In genomic region chr3:9036327-9037112, GRCh38 we compare ENCODE assay signal across 14 cellular contexts.
DNase-seq lines count a peak whose midpoint lies in the region; ATAC-seq and TF ChIP-seq lines count a peak whose summit lies in the region.
"Had no signal": no experiment of that assay in that cellular context is flagged by ENCODE, and none has a peak within 500 bp of the region (broad histone marks: within the 10 kb centered on the region; RNA-seq: fewer than 3 reads in every experiment).

No MANE protein-coding gene starts in this region.

- no peak overlapping the region for H3K27ac ChIP-seq in psoas muscle
- H3K27ac ChIP-seq: SJSA1 had no signal

- no peaks in the 10 kb centered on the region for H3K36me3 Mint-ChIP-seq in activated CD4-positive, alpha-beta memory T cell treated with anti-CD3 and anti-CD28 coated beads for 36 hours
- H3K36me3 Mint-ChIP-seq: CD14-positive monocyte; naive thymus-derived CD8-positive, alpha-beta T cell had no signal

- ATAC-seq in psoas muscle (peak; percentile 30 to 88 (median 85)), GM18873 (IDR thresholded peaks at IDR 0.05; ENCODE audit: low FRiP score, unreplicated experiment) (no peak)
- ATAC-seq: naive thymus-derived CD8-positive, alpha-beta T cell had no signal

- no peak overlapping the region for H3K27ac Mint-ChIP-seq in activated CD4-positive, alpha-beta memory T cell treated with anti-CD3 and anti-CD28 coated beads for 36 hours
- H3K27ac Mint-ChIP-seq: activated CD4-positive, alpha-beta memory T cell treated with anti-CD3 and anti-CD28 coated beads, Interleukin-2, amount 10 ng/mL, durations not matched to agents 7 days and 5 days; naive thymus-derived CD8-positive, alpha-beta T cell had no signal

- no peaks in the 10 kb centered on the region for H3K9me3 ChIP-seq in BE2C
- no peaks in the 10 kb centered on the region for H3K9me3 ChIP-seq in psoas muscle
- H3K9me3 ChIP-seq: SJSA1 had no signal

- peak; percentile 8 for DNase-seq in BE2C
- peak; percentile 88 for DNase-seq in RPMI7951 (ENCODE audit: low read depth)
- peak; percentile 86 for DNase-seq in fibroblast of villous mesenchyme (ENCODE audit: low read depth)
- DNase-seq in psoas muscle = peak; percentile 81 to 89
- DNase-seq in activated CD4-positive, alpha-beta T cell treated with anti-CD3 and anti-CD28 coated beads, Interleukin-2, amount 50 U/mL, for 1 hour = no peak
- DNase-seq in effector CD4-positive, alpha-beta T cell = no peak
- no peak for DNase-seq in activated CD4-positive, alpha-beta memory T cell treated with anti-CD3 and anti-CD28 coated beads for 36 hours
- DNase-seq: activated CD4-positive, alpha-beta memory T cell treated with anti-CD3 and anti-CD28 coated beads, Interleukin-2, amount 10 ng/mL, durations not matched to agents 7 days and 5 days; naive thymus-derived CD8-positive, alpha-beta T cell; NCI-H2081; stimulated activated CD4-positive, alpha-beta T cell treated with anti-CD3 and anti-CD28 coated beads, Interleukin-4, amount 100 ng/mL, for 4 hours had no signal

- H3K27me3 Mint-ChIP-seq in activated CD4-positive, alpha-beta memory T cell treated with anti-CD3 and anti-CD28 coated beads for 36 hours = no peaks in the 10 kb centered on the region
- H3K27me3 Mint-ChIP-seq: activated CD4-positive, alpha-beta memory T cell treated with anti-CD3 and anti-CD28 coated beads, Interleukin-2, amount 10 ng/mL, durations not matched to agents 7 days and 5 days had no signal

- POLR2A ChIA-PET in activated CD4-positive, alpha-beta memory T cell treated with anti-CD3 and anti-CD28 coated beads for 36 hours (lab: Charles Lee) = no interaction called here

- WGBS in psoas muscle, 3 donors = 35 to 39% (median 38%) methylated on average over 9 of the region's 9 CpGs

- CTCF ChIA-PET in activated CD4-positive, alpha-beta memory T cell treated with anti-CD3 and anti-CD28 coated beads for 36 hours (lab: Charles Lee) = no interaction called here

- H3K4me1 Mint-ChIP-seq in activated CD4-positive, alpha-beta memory T cell treated with anti-CD3 and anti-CD28 coated beads for 36 hours (ENCODE audit: low read depth) = no peaks in the 10 kb centered on the region
- H3K4me1 Mint-ChIP-seq: activated CD4-positive, alpha-beta memory T cell treated with anti-CD3 and anti-CD28 coated beads, Interleukin-2, amount 10 ng/mL, durations not matched to agents 7 days and 5 days; naive thymus-derived CD8-positive, alpha-beta T cell had no signal

- TF ChIP-seq CTCF in BE2C (IDR thresholded peaks at IDR 0.05; ENCODE audit: low read depth, low read length) = no peak
- TF ChIP-seq CTCF in fibroblast of villous mesenchyme (IDR thresholded peaks at IDR 0.05; ENCODE audit: insufficient read depth, low read depth, low read length) = no peak
- TF ChIP-seq CTCF in psoas muscle (IDR thresholded peaks at IDR 0.05) = no peak

- H3K9me3 Mint-ChIP-seq in activated CD4-positive, alpha-beta memory T cell treated with anti-CD3 and anti-CD28 coated beads for 36 hours = no peaks in the 10 kb centered on the region
- H3K9me3 Mint-ChIP-seq: activated CD4-positive, alpha-beta memory T cell treated with anti-CD3 and anti-CD28 coated beads, Interleukin-2, amount 10 ng/mL, durations not matched to agents 7 days and 5 days; CD14-positive monocyte had no signal

- H3K4me1 ChIP-seq in BE2C = no peaks in the 10 kb centered on the region; the same call in 1 of the 2 replicates
- H3K4me1 ChIP-seq in psoas muscle = peaks cover 11% of the 10 kb centered on the region

- H3K4me3 ChIP-seq in BE2C (ENCODE audit: low read depth, low read length) = no peak overlapping the region
- H3K4me3 ChIP-seq in fibroblast of villous mesenchyme (ENCODE audit: low read depth, low read length) = no peak overlapping the region
- no peak overlapping the region for H3K4me3 ChIP-seq in psoas muscle
- H3K4me3 ChIP-seq: SJSA1 had no signal

- H3K36me3 ChIP-seq in BE2C = no peaks in the 10 kb centered on the region
- H3K36me3 ChIP-seq in psoas muscle (ENCODE audit: insufficient read depth in 1 of 2, low read depth in 1 of 2) = no peaks in the 10 kb centered on the region
- H3K36me3 ChIP-seq: SJSA1 had no signal

- intact Hi-C loops in psoas muscle (cut with DNase I) = no loop called here
- intact Hi-C loops in activated CD4-positive, alpha-beta memory T cell treated with anti-CD3 and anti-CD28 coated beads for 36 hours (cut with micrococcal nuclease) = no loop called here

- no peak overlapping the region for H3K4me3 Mint-ChIP-seq in activated CD4-positive, alpha-beta memory T cell treated with anti-CD3 and anti-CD28 coated beads for 36 hours
- H3K4me3 Mint-ChIP-seq: activated CD4-positive, alpha-beta memory T cell treated with anti-CD3 and anti-CD28 coated beads, Interleukin-2, amount 10 ng/mL, durations not matched to agents 7 days and 5 days; naive thymus-derived CD8-positive, alpha-beta T cell had no signal

- no peaks in the 10 kb centered on the region for H3K27me3 ChIP-seq in BE2C
- H3K27me3 ChIP-seq in psoas muscle (ENCODE audit: insufficient read depth in 3 of 3, low read length in 2 of 3) = no peaks in the 10 kb centered on the region

Comparison
In these comparisons a context has a peak if more than half of its experiments do, and no peak if none do; other contexts are left out.
1. DNase-seq: peak in BE2C (single experiment), RPMI7951 (single experiment), fibroblast of villous mesenchyme (single experiment) and psoas muscle (2 of 2); none in activated CD4-positive, alpha-beta T cell treated with anti-CD3 and anti-CD28 coated beads, Interleukin-2, amount 50 U/mL, for 1 hour (single experiment), effector CD4-positive, alpha-beta T cell (single experiment) and activated CD4-positive, alpha-beta memory T cell treated with anti-CD3 and anti-CD28 coated beads for 36 hours (single experiment).